ENCODE assay signal across 12 cellular contexts in genomic region chr2:12534646-12535263, GRCh38.
A peak's percentile ranks its signal among the peaks of the same experiment; 100 is the strongest.
DNase-seq lines count a peak whose midpoint lies in the region; ATAC-seq and TF ChIP-seq lines count a peak whose summit lies in the region.
"Had no signal": no experiment of that assay in that cellular context is flagged by ENCODE, and none has a peak within 500 bp of the region (broad histone marks: within the 10 kb centered on the region; RNA-seq: fewer than 3 reads in every experiment).

No MANE protein-coding gene starts in this region.

- H3K27me3 ChIP-seq in ACC112 (ENCODE audit: insufficient read depth, low read length) = no peaks in the 10 kb centered on the region

- H3K36me3 Mint-ChIP-seq in MCF 10A (ENCODE audit: insufficient read depth, unreplicated experiment) (no peaks in the 10 kb centered on the region), Calu3 (ENCODE audit: insufficient read depth, unreplicated experiment) (no peaks in the 10 kb centered on the region)
- H3K36me3 Mint-ChIP-seq: CD4-positive, CD25-positive, alpha-beta regulatory T cell had no signal

- intact Hi-C loops in MCF 10A (cut with micrococcal nuclease) = loop anchor here (1.0 kb wide), 1 partner anchor 78 kb away; no protein-coding TSS in a partner anchor
- intact Hi-C loops in Calu3 (cut with micrococcal nuclease; ENCODE audit: unreplicated experiment) = no loop called here
- intact Hi-C loops in posterior vena cava (cut with DNase I) = loop anchor here in 1 of 2 donors (10.0 kb wide), 1 partner anchor 180 kb away; the partner anchor contains the start of gene TRIB2

- H3K27me3 Mint-ChIP-seq in MCF 10A (ENCODE audit: insufficient read depth, unreplicated experiment) = no peaks in the 10 kb centered on the region
- no peaks in the 10 kb centered on the region for H3K27me3 Mint-ChIP-seq in Calu3 (ENCODE audit: unreplicated experiment)
- H3K27me3 Mint-ChIP-seq: activated naive CD8-positive, alpha-beta T cell treated with anti-CD3 and anti-CD28 coated beads, Interleukin-2, amount 50 U/mL, for 24 hours had no signal

- H3K36me3 ChIP-seq in ACC112 (ENCODE audit: insufficient read depth, low read length) = no peaks in the 10 kb centered on the region

- H3K4me3 ChIP-seq in ACC112 (ENCODE audit: low read depth, low read length) = peak overlapping the region; percentile 47

- peaks cover 34% of the 10 kb centered on the region for H3K4me1 ChIP-seq in ACC112 (ENCODE audit: control insufficient read depth, insufficient read depth, low read length, unreplicated experiment)

- CTCF ChIA-PET in MCF 10A (lab: Yijun Ruan, JAX) (interaction anchor here (0.6 to 1.2 kb wide), 7 partner anchors 11 to 661 kb away, joined by 3 to 6 read pairs (median 3); partner anchors contain the start of gene TRIB2), Calu3 (lab: Charles Lee) (no interaction called here)

- H3K27ac Mint-ChIP-seq in MCF 10A (ENCODE audit: low read depth, unreplicated experiment) = peak overlapping the region; percentile 75
- no peak overlapping the region for H3K27ac Mint-ChIP-seq in Calu3 (ENCODE audit: unreplicated experiment)
- H3K27ac Mint-ChIP-seq: activated B cell treated with CpG ODN at 0.5 μM for 24 hours; activated naive CD8-positive, alpha-beta T cell treated with anti-CD3 and anti-CD28 coated beads, Interleukin-2, amount 50 U/mL, for 24 hours had no signal

- H2AFZ ChIP-seq in ACC112 (ENCODE audit: low read length, unreplicated experiment) = peak overlapping the region; percentile 94

- TF ChIP-seq CTCF in MCF 10A (IDR thresholded peaks at IDR 0.05; ENCODE audit: unreplicated experiment) (no peak), Calu3 (IDR thresholded peaks at IDR 0.05; ENCODE audit: unreplicated experiment) (no peak)

- ATAC-seq in HG02885 (IDR thresholded peaks at IDR 0.05; ENCODE audit: poor library complexity, unreplicated experiment) = no peak
- no peak for ATAC-seq in GM21390 (IDR thresholded peaks at IDR 0.05; ENCODE audit: unreplicated experiment)
- ATAC-seq: activated naive CD8-positive, alpha-beta T cell treated with anti-CD3 and anti-CD28 coated beads, Interleukin-2, amount 50 U/mL, for 24 hours had no signal

- BruUV-seq in MCF 10A (replicated peaks; lab: Mats Ljungman, UMichigan) (no TSS peak), Calu3 (replicated peaks; lab: Mats Ljungman, UMichigan) (no TSS peak)

- POLR2A ChIA-PET in MCF 10A (lab: Yijun Ruan, JAX) = interaction anchor here (0.6 to 2.5 kb wide), 15 partner anchors 13 to 577 kb away, joined by 3 to 13 read pairs (median 4); partner anchors contain the start of gene TRIB2

- no peaks in the 10 kb centered on the region for H3K79me2 ChIP-seq in ACC112 (ENCODE audit: control insufficient read depth, insufficient read depth, low read length, unreplicated experiment)

- H3K4me3 Mint-ChIP-seq in MCF 10A (ENCODE audit: unreplicated experiment) = peak overlapping the region; percentile 1
- H3K4me3 Mint-ChIP-seq in Calu3 (ENCODE audit: low read depth, unreplicated experiment) = no peak overlapping the region
- H3K4me3 Mint-ChIP-seq: activated B cell treated with CpG ODN at 0.5 μM for 24 hours; activated naive CD8-positive, alpha-beta T cell treated with anti-CD3 and anti-CD28 coated beads, Interleukin-2, amount 50 U/mL, for 24 hours had no signal

- H3K9me3 Mint-ChIP-seq in MCF 10A (ENCODE audit: unreplicated experiment) (no peaks in the 10 kb centered on the region), Calu3 (ENCODE audit: low read depth, unreplicated experiment) (no peaks in the 10 kb centered on the region)
- H3K9me3 Mint-ChIP-seq: activated B cell treated with CpG ODN at 0.5 μM for 24 hours; activated naive CD8-positive, alpha-beta T cell treated with anti-CD3 and anti-CD28 coated beads, Interleukin-2, amount 50 U/mL, for 24 hours had no signal

- peak; percentile 92 for DNase-seq in HS-5 (ENCODE audit: low read depth)
- DNase-seq in MCF 10A (ENCODE audit: unreplicated experiment) = peak; percentile 77
- peak; percentile 42 for DNase-seq in left kidney (ENCODE audit: low read depth, low spot score)
- no peak for DNase-seq in Calu3
- no peak for DNase-seq in posterior vena cava (ENCODE audit: low spot score)
- DNase-seq: activated B cell treated with CpG ODN at 0.5 μM for 24 hours; activated naive CD8-positive, alpha-beta T cell treated with anti-CD3 and anti-CD28 coated beads, Interleukin-2, amount 50 U/mL, for 24 hours; CD4-positive, CD25-positive, alpha-beta regulatory T cell; NCI-H2171 treated with DMSO at 0.1 percent for 48 hours had no signal

- H3K4me1 Mint-ChIP-seq in MCF 10A (ENCODE audit: insufficient read depth, unreplicated experiment) = peaks cover 22% of the 10 kb centered on the region
- H3K4me1 Mint-ChIP-seq in Calu3 (ENCODE audit: low read depth, unreplicated experiment) = no peaks in the 10 kb centered on the region

- peak overlapping the region; percentile 93 for H3K27ac ChIP-seq in ACC112 (ENCODE audit: low read depth, low read length)

Comparison
In these comparisons a context has a peak if more than half of its experiments do, and no peak if none do; other contexts are left out.
1. DNase-seq: peak in HS-5 (single experiment), MCF 10A (single experiment) and left kidney (single experiment); none in Calu3 (single experiment) and posterior vena cava (single experiment).